ENCODE assay signal across 22 cellular contexts in genomic region chr7:3979956-3980643, GRCh38.
DNase-seq lines count a peak whose midpoint lies in the region; ATAC-seq and TF ChIP-seq lines count a peak whose summit lies in the region.
"Had no signal": no experiment of that assay in that cellular context is flagged by ENCODE, and none has a peak within 500 bp of the region (broad histone marks: within the 10 kb centered on the region; RNA-seq: fewer than 3 reads in every experiment).

No MANE protein-coding gene starts in this region.

- H3K27me3 Mint-ChIP-seq in nephron progenitor cell (ENCODE audit: low read depth, poor library complexity) = peaks cover 6% of the 10 kb centered on the region
- H3K27me3 Mint-ChIP-seq: activated CD4-positive, alpha-beta memory T cell treated with anti-CD3 and anti-CD28 coated beads for 36 hours; stimulated activated memory B cell treated with anti-CD40 and anti-IgM and Interleukin-4, amounts not matched to agents 10 μg/mL and 1 μg/mL and 100 μg/mL, for 72 hours had no signal

- TF ChIP-seq CTCF in fibroblast of pulmonary artery (IDR thresholded peaks at IDR 0.05; ENCODE audit: low read length, missing control alignments) (no peak), nephron progenitor cell (IDR thresholded peaks at IDR 0.05) (no peak)

- DNase-seq in ELR (ENCODE audit: low read depth) (peak; percentile 7), fibroblast of pulmonary artery (ENCODE audit: low read depth) (peak; percentile 50), nephron progenitor cell (no peak), NCI-H1436 (lab: John Stamatoyannopoulos, UW) (no peak)
- DNase-seq in stimulated activated CD4-positive, alpha-beta T cell treated with anti-CD3 and anti-CD28 coated beads, Interleukin-2, amount 100 ng/mL, for 24 hours = no peak
- DNase-seq in stimulated activated effector memory CD8-positive, alpha-beta T cell treated with anti-CD3 and anti-CD28 coated beads, Interleukin-12 subunit alpha, Interleukin-12 subunit beta, amount 100 ng/mL, for 72 hours (ENCODE audit: low spot score in 2 of 2) = no peak
- DNase-seq: activated CD4-positive, alpha-beta memory T cell treated with anti-CD3 and anti-CD28 coated beads for 36 hours; activated naive CD4-positive, alpha-beta T cell treated with Interleukin-2 at 50 U/mL for 16 hours; anterior cingulate cortex; CD8-positive, alpha-beta T cell; left cardiac atrium; NCI-H1417 treated with DMSO at 0.1 percent for 48 hours; NCI-H2171 treated with DMSO at 0.1 percent for 48 hours; NCI-H774; OCI-M1; retina; SHP77 had no signal

- H3K4me1 Mint-ChIP-seq in nephron progenitor cell = peaks cover 4% of the 10 kb centered on the region
- H3K4me1 Mint-ChIP-seq in stimulated activated effector memory CD8-positive, alpha-beta T cell treated with anti-CD3 and anti-CD28 coated beads, Interleukin-12 subunit alpha, Interleukin-12 subunit beta, amount 100 ng/mL, for 72 hours = no peaks in the 10 kb centered on the region
- H3K4me1 Mint-ChIP-seq: stimulated activated memory B cell treated with anti-CD40 and anti-IgM and Interleukin-4, amounts not matched to agents 10 μg/mL and 1 μg/mL and 100 μg/mL, for 72 hours had no signal

- no peak overlapping the region for H3K4me3 Mint-ChIP-seq in nephron progenitor cell
- no peak overlapping the region for H3K4me3 Mint-ChIP-seq in stimulated activated effector memory CD8-positive, alpha-beta T cell treated with anti-CD3 and anti-CD28 coated beads, Interleukin-12 subunit alpha, Interleukin-12 subunit beta, amount 100 ng/mL, for 72 hours
- H3K4me3 Mint-ChIP-seq: activated CD4-positive, alpha-beta memory T cell treated with anti-CD3 and anti-CD28 coated beads for 36 hours; CD8-positive, alpha-beta T cell; stimulated activated memory B cell treated with anti-CD40 and anti-IgM and Interleukin-4, amounts not matched to agents 10 μg/mL and 1 μg/mL and 100 μg/mL, for 72 hours had no signal

- H3K27ac Mint-ChIP-seq in nephron progenitor cell = peak overlapping the region; percentile 63
- H3K27ac Mint-ChIP-seq in stimulated activated effector memory CD8-positive, alpha-beta T cell treated with anti-CD3 and anti-CD28 coated beads, Interleukin-12 subunit alpha, Interleukin-12 subunit beta, amount 100 ng/mL, for 72 hours = no peak overlapping the region
- H3K27ac Mint-ChIP-seq: activated CD4-positive, alpha-beta memory T cell treated with anti-CD3 and anti-CD28 coated beads for 36 hours; CD8-positive, alpha-beta T cell; stimulated activated memory B cell treated with anti-CD40 and anti-IgM and Interleukin-4, amounts not matched to agents 10 μg/mL and 1 μg/mL and 100 μg/mL, for 72 hours had no signal

- no peak overlapping the region for H3K4me3 ChIP-seq in fibroblast of pulmonary artery (replicated peaks; ENCODE audit: low read depth, low read length)
- H3K4me3 ChIP-seq: hepatocyte, thoracic aorta had no signal

- ATAC-seq in SK-N-SH treated with all-trans-retinoic acid at 6 μM for 48 hours (peak; percentile 20; the same call in 1 of the 3 replicates), HG03378 (IDR thresholded peaks at IDR 0.05; ENCODE audit: unreplicated experiment) (no peak)
- ATAC-seq in stimulated activated effector memory CD8-positive, alpha-beta T cell treated with anti-CD3 and anti-CD28 coated beads, Interleukin-12 subunit alpha, Interleukin-12 subunit beta, amount 100 ng/mL, for 72 hours = no peak
- ATAC-seq: CD8-positive, alpha-beta T cell; left cardiac atrium; stimulated activated memory B cell treated with anti-CD40 and anti-IgM and Interleukin-4, amounts not matched to agents 10 μg/mL and 1 μg/mL and 100 μg/mL, for 72 hours had no signal

- peaks cover 25% of the 10 kb centered on the region for H3K36me3 Mint-ChIP-seq in nephron progenitor cell (ENCODE audit: low read depth)
- H3K36me3 Mint-ChIP-seq in stimulated activated effector memory CD8-positive, alpha-beta T cell treated with anti-CD3 and anti-CD28 coated beads, Interleukin-12 subunit alpha, Interleukin-12 subunit beta, amount 100 ng/mL, for 72 hours = no peaks in the 10 kb centered on the region
- H3K36me3 Mint-ChIP-seq: activated CD4-positive, alpha-beta memory T cell treated with anti-CD3 and anti-CD28 coated beads for 36 hours; CD8-positive, alpha-beta T cell; stimulated activated memory B cell treated with anti-CD40 and anti-IgM and Interleukin-4, amounts not matched to agents 10 μg/mL and 1 μg/mL and 100 μg/mL, for 72 hours had no signal

- peaks cover 35% of the 10 kb centered on the region for H3K9me3 Mint-ChIP-seq in nephron progenitor cell
- no peaks in the 10 kb centered on the region for H3K9me3 Mint-ChIP-seq in stimulated activated effector memory CD8-positive, alpha-beta T cell treated with anti-CD3 and anti-CD28 coated beads, Interleukin-12 subunit alpha, Interleukin-12 subunit beta, amount 100 ng/mL, for 72 hours
- H3K9me3 Mint-ChIP-seq: activated CD4-positive, alpha-beta memory T cell treated with anti-CD3 and anti-CD28 coated beads for 36 hours; CD8-positive, alpha-beta T cell; stimulated activated memory B cell treated with anti-CD40 and anti-IgM and Interleukin-4, amounts not matched to agents 10 μg/mL and 1 μg/mL and 100 μg/mL, for 72 hours had no signal

TF ChIP-seq in SK-N-SH treated with all-trans-retinoic acid at 6 μM for 48 hours, 23 proteins besides CTCF, POLR2A, EP300 and RAD21:
- TF ChIP-seq BACH2 (CRISPR knock-in tag; IDR thresholded peaks at IDR 0.05; ENCODE audit: borderline replicate concordance) (peak; percentile 77; the same call in 1 of the 2 replicates), GLIS3 (CRISPR knock-in tag; IDR thresholded peaks at IDR 0.05) (0 out of 2 replicates have a peak, but pooled peaks have one; percentile 57), ZNF565 (CRISPR knock-in tag; conservative IDR thresholded peaks at IDR 0.05; ENCODE audit: low read depth) (no peak), PATZ1 (CRISPR knock-in tag; IDR thresholded peaks at IDR 0.05; ENCODE audit: borderline replicate concordance) (0 out of 2 replicates have a peak, but pooled peaks have one; percentile 24), ISL1 (CRISPR knock-in tag; IDR thresholded peaks at IDR 0.05) (peak; percentile 91), ZNF70 (CRISPR knock-in tag; IDR thresholded peaks at IDR 0.05) (no peak), ZFP30 (CRISPR knock-in tag; IDR thresholded peaks at IDR 0.05) (0 out of 2 replicates have a peak, but pooled peaks have one; percentile 29), ESRRG (CRISPR knock-in tag; IDR thresholded peaks at IDR 0.05) (no peak), TCF4 (CRISPR knock-in tag; IDR thresholded peaks at IDR 0.05; ENCODE audit: borderline replicate concordance) (peak; percentile 57; the same call in 1 of the 2 replicates), CSDC2 (CRISPR knock-in tag; IDR thresholded peaks at IDR 0.05) (peak; percentile 12; the same call in 1 of the 2 replicates), CREB5 (CRISPR knock-in tag; IDR thresholded peaks at IDR 0.05; ENCODE audit: low read depth) (peak; percentile 76)
- TF ChIP-seq, protein P1, sequence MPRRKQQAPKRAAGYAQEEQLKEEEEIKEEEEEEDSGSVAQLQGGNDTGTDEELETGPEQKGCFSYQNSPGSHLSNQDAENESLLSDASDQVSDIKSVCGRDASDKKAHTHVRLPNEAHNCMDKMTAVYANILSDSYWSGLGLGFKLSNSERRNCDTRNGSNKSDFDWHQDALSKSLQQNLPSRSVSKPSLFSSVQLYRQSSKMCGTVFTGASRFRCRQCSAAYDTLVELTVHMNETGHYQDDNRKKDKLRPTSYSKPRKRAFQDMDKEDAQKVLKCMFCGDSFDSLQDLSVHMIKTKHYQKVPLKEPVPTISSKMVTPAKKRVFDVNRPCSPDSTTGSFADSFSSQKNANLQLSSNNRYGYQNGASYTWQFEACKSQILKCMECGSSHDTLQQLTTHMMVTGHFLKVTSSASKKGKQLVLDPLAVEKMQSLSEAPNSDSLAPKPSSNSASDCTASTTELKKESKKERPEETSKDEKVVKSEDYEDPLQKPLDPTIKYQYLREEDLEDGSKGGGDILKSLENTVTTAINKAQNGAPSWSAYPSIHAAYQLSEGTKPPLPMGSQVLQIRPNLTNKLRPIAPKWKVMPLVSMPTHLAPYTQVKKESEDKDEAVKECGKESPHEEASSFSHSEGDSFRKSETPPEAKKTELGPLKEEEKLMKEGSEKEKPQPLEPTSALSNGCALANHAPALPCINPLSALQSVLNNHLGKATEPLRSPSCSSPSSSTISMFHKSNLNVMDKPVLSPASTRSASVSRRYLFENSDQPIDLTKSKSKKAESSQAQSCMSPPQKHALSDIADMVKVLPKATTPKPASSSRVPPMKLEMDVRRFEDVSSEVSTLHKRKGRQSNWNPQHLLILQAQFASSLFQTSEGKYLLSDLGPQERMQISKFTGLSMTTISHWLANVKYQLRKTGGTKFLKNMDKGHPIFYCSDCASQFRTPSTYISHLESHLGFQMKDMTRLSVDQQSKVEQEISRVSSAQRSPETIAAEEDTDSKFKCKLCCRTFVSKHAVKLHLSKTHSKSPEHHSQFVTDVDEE (CRISPR knock-in tag; IDR thresholded peaks at IDR 0.05) = peak; percentile 67; the same call in 1 of the 2 replicates

Comparison
In these comparisons a context has a peak if more than half of its experiments do, and no peak if none do; other contexts are left out.
1. DNase-seq: peak in ELR (single experiment) and fibroblast of pulmonary artery (single experiment); none in nephron progenitor cell (single experiment), stimulated activated CD4-positive, alpha-beta T cell treated with anti-CD3 and anti-CD28 coated beads, Interleukin-2, amount 100 ng/mL, for 24 hours (0 of 2), stimulated activated effector memory CD8-positive, alpha-beta T cell treated with anti-CD3 and anti-CD28 coated beads, Interleukin-12 subunit alpha, Interleukin-12 subunit beta, amount 100 ng/mL, for 72 hours (0 of 2) and NCI-H1436 (single experiment).